ENCODE assay signal across 23 cellular contexts in the genomic region with DNA sequence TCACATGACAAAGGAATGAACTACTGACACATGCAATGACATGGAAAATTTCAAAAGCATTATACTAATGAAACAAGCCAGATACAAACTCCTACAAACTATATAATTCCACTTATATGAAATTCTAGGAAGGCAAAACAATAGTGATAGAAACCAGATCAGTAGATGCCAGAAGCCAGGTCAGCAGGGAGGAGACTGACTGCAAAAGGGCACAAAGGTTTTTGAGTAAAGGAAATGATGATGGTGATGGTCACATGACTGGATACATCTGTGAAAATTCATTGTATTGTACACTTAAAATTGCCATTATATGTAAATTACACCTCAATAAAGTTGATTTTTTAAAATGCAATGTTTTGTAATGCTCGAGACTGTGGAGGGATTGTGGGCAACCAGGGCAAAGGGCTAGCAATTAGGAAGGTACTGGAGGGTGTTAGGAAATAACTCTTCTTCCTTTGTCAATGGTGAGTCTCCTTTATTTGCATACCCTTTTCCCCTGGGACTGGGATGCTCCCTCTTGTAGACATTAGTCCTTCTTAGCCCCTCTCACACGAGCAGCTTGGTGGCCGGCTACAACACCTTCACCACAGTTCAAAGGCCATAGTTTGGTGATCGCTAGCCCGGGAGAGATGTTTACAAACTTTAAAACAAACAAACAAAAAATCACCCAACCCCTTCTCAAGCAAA.
"Had no signal": no experiment of that assay in that cellular context is flagged by ENCODE, and none has a peak within 500 bp of the region (broad histone marks: within the 10 kb centered on the region; RNA-seq: fewer than 3 reads in every experiment).

No MANE protein-coding gene starts in this region.

- H3K4me3 ChIP-seq: adrenal gland, breast epithelium, coronary artery, esophagus muscularis mucosa, lower lobe of right lung, smooth muscle cell, testis, upper lobe of left lung had no signal

- DNase-seq: activated CD4-positive, alpha-beta T cell treated with anti-CD3 and anti-CD28 coated beads for 1 hour; activated CD4-positive, alpha-beta T cell treated with anti-CD3 and anti-CD28 coated beads, Interleukin-2, amount 50 U/mL, for 4 hours; activated gamma-delta T cell; activated T-cell treated with anti-CD3 and anti-CD28 coated beads, Interleukin-2, amount 50 U/mL, for 72 hours; adrenal gland; effector CD4-positive, alpha-beta T cell; left cardiac atrium; lower lobe of right lung; stimulated activated CD4-positive, alpha-beta T cell treated with anti-CD3 and anti-CD28 coated beads, Interleukin-4, amount 100 ng/mL, for 4 hours; testis; upper lobe of left lung had no signal

- H3K4me2 ChIP-seq: smooth muscle cell had no signal

- ATAC-seq: activated T-cell treated with anti-CD3 and anti-CD28 coated beads, Interleukin-2, amount 50 U/mL, for 72 hours; left cardiac atrium; lower lobe of right lung; natural killer cell treated with Interleukin-12 subunit alpha and Interleukin-12 subunit beta and Interleukin-15 and Interleukin-18, amount 100 ng/mL, for 72 hours; sciatic nerve; stimulated activated memory B cell treated with anti-CD40 and anti-IgM and Interleukin-4, amounts not matched to agents 10 μg/mL and 1 μg/mL and 100 μg/mL, for 72 hours had no signal

- H3K4me1 ChIP-seq: parathyroid adenoma had no signal

- H3K9me3 ChIP-seq: adrenal gland, breast epithelium, esophagus muscularis mucosa, lower lobe of right lung, neutrophil, testis, upper lobe of left lung had no signal

- H3K27ac ChIP-seq: adrenal gland, breast epithelium, coronary artery, esophagus muscularis mucosa, lower lobe of right lung, neutrophil, parathyroid adenoma, testis, upper lobe of left lung, VCaP had no signal

- H2AFZ ChIP-seq: parathyroid adenoma had no signal

- H3K9ac ChIP-seq: parathyroid adenoma had no signal

- FAIRE-seq: astrocyte, endothelial cell of umbilical vein had no signal

- H3K27me3 ChIP-seq: adrenal gland, breast epithelium, esophagus muscularis mucosa, testis, upper lobe of left lung had no signal

- H3K36me3 ChIP-seq: adrenal gland, breast epithelium, esophagus muscularis mucosa, lower lobe of right lung, neutrophil, upper lobe of left lung had no signal
